Comparison of ENCODE assay signal across 34 cellular contexts in genomic region chr20:40203032-40203431, GRCh38.
"Had no signal": no experiment of that assay in that cellular context is flagged by ENCODE, and none has a peak within 500 bp of the region (broad histone marks: within the 10 kb centered on the region; RNA-seq: fewer than 3 reads in every experiment).

No MANE protein-coding gene starts in this region.

- H3K36me3 ChIP-seq: MG63 had no signal

- H3K4me3 ChIP-seq: MG63 had no signal

- H3K9me3 ChIP-seq: MG63 had no signal

- H3K27me3 ChIP-seq: MG63 had no signal

- DNase-seq: Karpas-422, Kasumi-1, MG63, MM.1S, MV-4-11, NCI-H1048, NCI-H1092, NCI-H1092 treated with DMSO at 0.1 percent for 48 hours, NCI-H1105, NCI-H1105 treated with DMSO at 0.1 percent for 48 hours, NCI-H1417, NCI-H1417 treated with DMSO at 0.1 percent for 48 hours, NCI-H1436, NCI-H1436 treated with DMSO at 0.1 percent for 48 hours, NCI-H146, NCI-H1694, NCI-H1694 treated with DMSO at 0.1 percent for 48 hours, NCI-H187, NCI-H187 treated with DMSO at 0.1 percent for 48 hours, NCI-H1930, NCI-H2029, NCI-H2029 treated with DMSO at 0.1 percent for 48 hours, NCI-H2081, NCI-H2081 treated with DMSO at 0.1 percent for 48 hours, NCI-H2107, NCI-H2171, NCI-H2171 treated with DMSO at 0.1 percent for 48 hours, NCI-H2227 treated with DMSO at 0.1 percent for 48 hours, NCI-H226, NCI-H345, NCI-H446, NCI-H446 treated with DMSO at 0.1 percent for 48 hours, NCI-H510A, NCI-H510A treated with DMSO at 0.1 percent for 48 hours had no signal
